ENCODE assay signal across 32 cellular contexts in the genomic region with DNA sequence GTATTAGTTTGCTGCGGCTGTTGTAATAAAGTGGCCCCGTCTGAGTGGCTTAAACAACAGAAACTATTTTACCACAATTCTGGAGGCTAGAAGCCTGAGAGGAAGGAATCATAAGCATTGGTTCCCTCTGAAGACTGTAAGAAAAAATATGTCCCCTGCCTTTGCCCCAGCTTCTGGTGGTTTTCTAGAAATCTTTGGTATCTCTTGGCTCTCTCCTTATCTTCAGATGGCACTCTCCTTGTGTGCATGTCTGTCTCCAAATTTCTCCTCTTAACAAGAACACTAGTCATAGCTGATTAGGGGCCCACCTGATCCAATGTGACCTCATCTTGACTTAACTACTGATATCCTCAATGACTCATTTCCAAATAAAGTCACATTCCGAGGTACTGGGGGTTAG.
"Had no signal": no experiment of that assay in that cellular context is flagged by ENCODE, and none has a peak within 500 bp of the region (broad histone marks: within the 10 kb centered on the region; RNA-seq: fewer than 3 reads in every experiment).

No MANE protein-coding gene starts in this region.

- H3K4me3 Mint-ChIP-seq: activated CD4-positive, alpha-beta memory T cell treated with anti-CD3 and anti-CD28 coated beads for 36 hours; activated CD4-positive, alpha-beta T cell treated with anti-CD3 and anti-CD28 coated beads, Interleukin-2, amount 10 ng/mL, durations not matched to agents 24 days and 14 days; activated naive CD8-positive, alpha-beta T cell treated with anti-CD3 and anti-CD28 coated beads, Interleukin-2, amount 50 U/mL, for 24 hours; activated T-cell treated with anti-CD3 and anti-CD28 coated beads, Interleukin-2, amount 50 U/mL, for 24 hours; central memory CD8-positive, alpha-beta T cell; dendritic cell treated with granulocyte-macrophage colony-stimulating factor and Interleukin-4, amounts not matched to agents 40 ng/mL and 50 ng/mL, for 4 days; endodermal cell; immature natural killer cell; nephron; stimulated activated naive B cell treated with anti-CD40 and anti-IgM and Interleukin-4, amounts not matched to agents 10 μg/mL and 1 μg/mL and 100 μg/mL, for 72 hours; T-helper 2 cell treated with Interferon-gamma antibody and Interleukin-4, amounts not matched to agents 5 μg/mL and 100 μg/mL, for 36 hours had no signal

- H3K4me1 ChIP-seq: esophagus muscularis mucosa, foreskin keratinocyte, left lung, stomach, thyroid gland, upper lobe of left lung, vagina had no signal

- H3K27me3 ChIP-seq: esophagus muscularis mucosa, foreskin keratinocyte, heart left ventricle, left lung, stomach, thyroid gland, upper lobe of left lung, vagina had no signal

- H3K27ac Mint-ChIP-seq: activated CD4-positive, alpha-beta memory T cell treated with anti-CD3 and anti-CD28 coated beads for 36 hours; activated CD4-positive, alpha-beta T cell treated with anti-CD3 and anti-CD28 coated beads, Interleukin-2, amount 10 ng/mL, durations not matched to agents 24 days and 14 days; activated naive CD8-positive, alpha-beta T cell treated with anti-CD3 and anti-CD28 coated beads, Interleukin-2, amount 50 U/mL, for 24 hours; activated T-cell treated with anti-CD3 and anti-CD28 coated beads, Interleukin-2, amount 50 U/mL, for 24 hours; dendritic cell treated with granulocyte-macrophage colony-stimulating factor and Interleukin-4, amounts not matched to agents 40 ng/mL and 50 ng/mL, for 4 days; endodermal cell; immature natural killer cell; nephron; stimulated activated naive B cell treated with anti-CD40 and anti-IgM and Interleukin-4, amounts not matched to agents 10 μg/mL and 1 μg/mL and 100 μg/mL, for 72 hours; T-helper 2 cell treated with Interferon-gamma antibody and Interleukin-4, amounts not matched to agents 5 μg/mL and 100 μg/mL, for 36 hours had no signal

- H3K9me3 Mint-ChIP-seq: activated CD4-positive, alpha-beta T cell treated with anti-CD3 and anti-CD28 coated beads, Interleukin-2, amount 10 ng/mL, durations not matched to agents 24 days and 14 days; activated T-cell treated with anti-CD3 and anti-CD28 coated beads, Interleukin-2, amount 50 U/mL, for 24 hours; endodermal cell; nephron; T-helper 2 cell treated with Interferon-gamma antibody and Interleukin-4, amounts not matched to agents 5 μg/mL and 100 μg/mL, for 36 hours had no signal

- H3K36me3 ChIP-seq: esophagus muscularis mucosa, heart left ventricle, left lung, stomach, thyroid gland, upper lobe of left lung, vagina had no signal

- H3K4me1 Mint-ChIP-seq: activated CD4-positive, alpha-beta T cell treated with anti-CD3 and anti-CD28 coated beads, Interleukin-2, amount 10 ng/mL, durations not matched to agents 24 days and 14 days; activated naive CD8-positive, alpha-beta T cell treated with anti-CD3 and anti-CD28 coated beads, Interleukin-2, amount 50 U/mL, for 24 hours; central memory CD8-positive, alpha-beta T cell; immature natural killer cell; nephron; stimulated activated naive B cell treated with anti-CD40 and anti-IgM and Interleukin-4, amounts not matched to agents 10 μg/mL and 1 μg/mL and 100 μg/mL, for 72 hours had no signal

- H3K4me3 ChIP-seq: esophagus muscularis mucosa, heart left ventricle, left lung, lung, mucosa of descending colon, stomach, thyroid gland, upper lobe of left lung, vagina had no signal

- ATAC-seq: activated naive CD8-positive, alpha-beta T cell treated with anti-CD3 and anti-CD28 coated beads, Interleukin-2, amount 50 U/mL, for 24 hours; foreskin keratinocyte; heart left ventricle; left lung; mucosa of descending colon; right cardiac atrium; stimulated activated naive B cell treated with anti-CD40 and anti-IgM and Interleukin-4, amounts not matched to agents 10 μg/mL and 1 μg/mL and 100 μg/mL, for 72 hours had no signal

- H3K27ac ChIP-seq: esophagus muscularis mucosa, foreskin keratinocyte, heart left ventricle, left lung, stomach, thyroid gland, upper lobe of left lung, vagina had no signal

- FAIRE-seq: bronchial epithelial cell had no signal

- H3K36me3 Mint-ChIP-seq: activated CD4-positive, alpha-beta memory T cell treated with anti-CD3 and anti-CD28 coated beads for 36 hours; immature natural killer cell; stimulated activated naive B cell treated with anti-CD40 and anti-IgM and Interleukin-4, amounts not matched to agents 10 μg/mL and 1 μg/mL and 100 μg/mL, for 72 hours had no signal

- H3K27me3 Mint-ChIP-seq: activated CD4-positive, alpha-beta T cell treated with anti-CD3 and anti-CD28 coated beads, Interleukin-2, amount 10 ng/mL, durations not matched to agents 24 days and 14 days; activated naive CD8-positive, alpha-beta T cell treated with anti-CD3 and anti-CD28 coated beads, Interleukin-2, amount 50 U/mL, for 24 hours; activated T-cell treated with anti-CD3 and anti-CD28 coated beads, Interleukin-2, amount 50 U/mL, for 24 hours; dendritic cell treated with granulocyte-macrophage colony-stimulating factor and Interleukin-4, amounts not matched to agents 40 ng/mL and 50 ng/mL, for 4 days; stimulated activated naive B cell treated with anti-CD40 and anti-IgM and Interleukin-4, amounts not matched to agents 10 μg/mL and 1 μg/mL and 100 μg/mL, for 72 hours had no signal

- DNase-seq: activated CD4-positive, alpha-beta memory T cell treated with anti-CD3 and anti-CD28 coated beads for 36 hours; activated CD4-positive, alpha-beta T cell treated with anti-CD3 and anti-CD28 coated beads, Interleukin-2, amount 10 ng/mL, durations not matched to agents 24 days and 14 days; activated CD4-positive, CD25-positive, alpha-beta regulatory T cell treated with anti-CD3 and anti-CD28 coated beads, Interleukin-2, amount 50 U/mL, for 72 hours; activated CD8-positive, alpha-beta memory T cell treated with anti-CD3 and anti-CD28 coated beads, Interleukin-2, amount 50 U/mL, for 48 hours; activated gamma-delta T cell; activated naive CD4-positive, alpha-beta T cell treated with anti-CD3 and anti-CD28 coated beads, Interleukin-2, amount 50 U/mL, for 16 hours; activated naive CD8-positive, alpha-beta T cell treated with anti-CD3 and anti-CD28 coated beads, Interleukin-2, amount 50 U/mL, for 24 hours; activated T-cell treated with anti-CD3 and anti-CD28 coated beads, Interleukin-2, amount 50 U/mL, for 24 hours; amygdala; endodermal cell; foreskin keratinocyte; heart left ventricle; hypothalamus; immature natural killer cell; kidney glomerular epithelial cell; left lung; mucosa of descending colon; posterior cingulate gyrus; right cardiac atrium; stimulated activated naive B cell treated with anti-CD40 and anti-IgM and Interleukin-4, amounts not matched to agents 10 μg/mL and 1 μg/mL and 100 μg/mL, for 72 hours; stomach; T-helper 1 cell; thyroid gland; upper lobe of left lung had no signal

- H3K9me3 ChIP-seq: esophagus muscularis mucosa, heart left ventricle, left lung, mucosa of descending colon, stomach, thyroid gland, upper lobe of left lung, vagina had no signal
